In genomic region chr1:153976819-153977249, GRCh38 we compare ENCODE assay signal across 8 cellular contexts. TPM values are rescaled to one million over a fixed set of nuclear protein-coding genes. Genes with fewer than 3 reads are reported as not detected.
DNase-seq lines count a peak whose midpoint lies in the region; ATAC-seq, FAIRE-seq and TF ChIP-seq lines count a peak whose summit lies in the region.

No MANE protein-coding gene starts in this region.

- H3K27ac ChIP-seq in keratinocyte (ENCODE audit: control insufficient read depth, insufficient read depth, low read length) = peak overlapping the region; percentile 76
- peak overlapping the region; percentile 93 for H3K27ac ChIP-seq in suprapubic skin

- peak overlapping the region; percentile 98 for H3K4me2 ChIP-seq in keratinocyte (ENCODE audit: control insufficient read depth, extremely low read depth, insufficient read depth, low read depth, low read length)

- peak overlapping the region; percentile 90 for H2AFZ ChIP-seq in keratinocyte (ENCODE audit: control insufficient read depth, low read length)

- H3K9me3 Mint-ChIP-seq in T-helper 1 cell treated with Interleukin-12 subunit alpha and Interleukin-12 subunit beta and Interleukin-4 antibody, amounts not matched to agents 30 μg/mL and 1 μg/mL, for 36 hours = no peaks in the 10 kb centered on the region
- H3K9me3 Mint-ChIP-seq in activated naive CD8-positive, alpha-beta T cell treated with anti-CD3 and anti-CD28 coated beads, Interleukin-2, amount 10 ng/mL, durations not matched to agents 7 days and 5 days = no peaks in the 10 kb centered on the region

- peak overlapping the region; percentile 97 for H3K4me3 Mint-ChIP-seq in T-helper 1 cell treated with Interleukin-12 subunit alpha and Interleukin-12 subunit beta and Interleukin-4 antibody, amounts not matched to agents 30 μg/mL and 1 μg/mL, for 36 hours
- peak overlapping the region; percentile 97 for H3K4me3 Mint-ChIP-seq in activated naive CD8-positive, alpha-beta T cell treated with anti-CD3 and anti-CD28 coated beads, Interleukin-2, amount 10 ng/mL, durations not matched to agents 7 days and 5 days

- in situ Hi-C loops in ACHN (cut with HindIII; ENCODE audit: low pct_ligation_motif_present, low pct_unique_long_range_greater_than_20kb, low sequenced_read_pairs) = no loop called here

- dilution Hi-C loops in keratinocyte (cut with MboI; ENCODE audit: extremely low pct_ligation_motif_present, low sequenced_read_pairs) = no loop called here

- H3K4me1 Mint-ChIP-seq in T-helper 1 cell treated with Interleukin-12 subunit alpha and Interleukin-12 subunit beta and Interleukin-4 antibody, amounts not matched to agents 30 μg/mL and 1 μg/mL, for 36 hours (ENCODE audit: low read depth) = peaks cover 35% of the 10 kb centered on the region
- H3K4me1 Mint-ChIP-seq in activated naive CD8-positive, alpha-beta T cell treated with anti-CD3 and anti-CD28 coated beads, Interleukin-2, amount 10 ng/mL, durations not matched to agents 7 days and 5 days = peaks cover 48% of the 10 kb centered on the region

- no peak for TF ChIP-seq EP300 in suprapubic skin (IDR thresholded peaks at IDR 0.05)

- peaks cover 16% of the 10 kb centered on the region for H3K79me2 ChIP-seq in keratinocyte (ENCODE audit: control insufficient read depth, insufficient read depth, low read length)

- peak overlapping the region; percentile 93 for H3K27ac Mint-ChIP-seq in T-helper 1 cell treated with Interleukin-12 subunit alpha and Interleukin-12 subunit beta and Interleukin-4 antibody, amounts not matched to agents 30 μg/mL and 1 μg/mL, for 36 hours
- peak overlapping the region; percentile 93 for H3K27ac Mint-ChIP-seq in activated naive CD8-positive, alpha-beta T cell treated with anti-CD3 and anti-CD28 coated beads, Interleukin-2, amount 10 ng/mL, durations not matched to agents 7 days and 5 days

- no peak for ATAC-seq in activated naive CD8-positive, alpha-beta T cell treated with anti-CD3 and anti-CD28 coated beads, Interleukin-2, amount 10 ng/mL, durations not matched to agents 7 days and 5 days (ENCODE audit: low read depth)
- ATAC-seq in HG03095 (IDR thresholded peaks at IDR 0.05; ENCODE audit: unreplicated experiment) = no peak

- peak overlapping the region; percentile 91 to 98 (median 95) for H3K4me3 ChIP-seq in keratinocyte (ENCODE audit: control insufficient read depth in 2 of 3, extremely low read depth in 1 of 3, insufficient read depth in 2 of 3, low read depth in 1 of 3, low read length in 3 of 3)
- peak overlapping the region; percentile 75 for H3K4me3 ChIP-seq in suprapubic skin

- TF ChIP-seq POLR2A in suprapubic skin (IDR thresholded peaks at IDR 0.05) = no peak

- H3K27me3 Mint-ChIP-seq in T-helper 1 cell treated with Interleukin-12 subunit alpha and Interleukin-12 subunit beta and Interleukin-4 antibody, amounts not matched to agents 30 μg/mL and 1 μg/mL, for 36 hours (ENCODE audit: low read depth) = no peaks in the 10 kb centered on the region
- H3K27me3 Mint-ChIP-seq in activated naive CD8-positive, alpha-beta T cell treated with anti-CD3 and anti-CD28 coated beads, Interleukin-2, amount 10 ng/mL, durations not matched to agents 7 days and 5 days = no peaks in the 10 kb centered on the region

- TF ChIP-seq CTCF in keratinocyte (optimal IDR thresholded peaks at IDR 0.05 in 1 of 3, IDR thresholded peaks at IDR 0.05 in 1 of 3, conservative IDR thresholded peaks at IDR 0.05 in 1 of 3; ENCODE audit: extremely low read depth in 1 of 3, insufficient read depth in 2 of 3, low read length in 3 of 3) = no peak
- TF ChIP-seq CTCF in suprapubic skin (IDR thresholded peaks at IDR 0.05) = no peak

- H4K20me1 ChIP-seq in keratinocyte (ENCODE audit: control insufficient read depth, extremely low read depth, insufficient read depth, low read length) = no peaks in the 10 kb centered on the region

- peak overlapping the region; percentile 91 for H3K9ac ChIP-seq in keratinocyte (ENCODE audit: control insufficient read depth, extremely low read depth, insufficient read depth, low read length)

- no peak for FAIRE-seq in keratinocyte (lab: Jason Lieb, UNC)

- peaks cover 39% of the 10 kb centered on the region for H3K36me3 Mint-ChIP-seq in T-helper 1 cell treated with Interleukin-12 subunit alpha and Interleukin-12 subunit beta and Interleukin-4 antibody, amounts not matched to agents 30 μg/mL and 1 μg/mL, for 36 hours (ENCODE audit: low read depth)
- peaks cover 21% of the 10 kb centered on the region for H3K36me3 Mint-ChIP-seq in activated naive CD8-positive, alpha-beta T cell treated with anti-CD3 and anti-CD28 coated beads, Interleukin-2, amount 10 ng/mL, durations not matched to agents 7 days and 5 days

- peaks cover 7 to 24% of the 10 kb centered on the region in 2 experiments for H3K36me3 ChIP-seq in keratinocyte (ENCODE audit: control insufficient read depth in 2 of 2, extremely low read depth in 1 of 2, insufficient read depth in 2 of 2, low read length in 2 of 2)
- H3K36me3 ChIP-seq in suprapubic skin = peaks cover 38% of the 10 kb centered on the region

- H3K27me3 ChIP-seq in keratinocyte (ENCODE audit: control insufficient read depth, extremely low read depth, insufficient read depth, low read length) (no peaks in the 10 kb centered on the region), suprapubic skin (no peaks in the 10 kb centered on the region)

- peaks cover 13% of the 10 kb centered on the region for H3K4me1 ChIP-seq in keratinocyte (ENCODE audit: control insufficient read depth, extremely low read depth, insufficient read depth, low read length)
- peaks cover 21% of the 10 kb centered on the region for H3K4me1 ChIP-seq in suprapubic skin

- no peaks in the 10 kb centered on the region for H3K9me1 ChIP-seq in keratinocyte (ENCODE audit: control insufficient read depth, extremely low read depth, insufficient read depth, low read length)

- H3K9me3 ChIP-seq in keratinocyte (ENCODE audit: control insufficient read depth, low read depth, low read length) = no peaks in the 10 kb centered on the region
- no peaks in the 10 kb centered on the region for H3K9me3 ChIP-seq in suprapubic skin

- DNase-seq in T-helper 1 cell (no peak), keratinocyte (ENCODE audit: low read depth, low spot score) (no peak), suprapubic skin (ENCODE audit: low spot score in 2 of 2) (no peak), DMS79 treated with DMSO at 0.1 percent for 48 hours (lab: John Stamatoyannopoulos, UW) (no peak), ACHN (no peak)
- DNase-seq in activated naive CD8-positive, alpha-beta T cell treated with anti-CD3 and anti-CD28 coated beads, Interleukin-2, amount 10 ng/mL, durations not matched to agents 7 days and 5 days = no peak

- 0% methylated on average over 14 of the region's 16 CpGs for WGBS in suprapubic skin

- POLR2A ChIA-PET in activated naive CD8-positive, alpha-beta T cell treated with anti-CD3 and anti-CD28 coated beads, Interleukin-2, amount 10 ng/mL, durations not matched to agents 7 days and 5 days (lab: Charles Lee) = interaction anchor here (0.6 to 5.2 kb wide), 17 partner anchors 9 to 349 kb away, joined by 3 to 100 read pairs (median 8); partner anchors contain the start of genes CHTOP, CREB3L4, CRTC2 and DENND4B

RNA-seq across cellular contexts. Expression of gene JTB, which starts 0.6 kb away (rescaled TPM):
- 100 to 1,000 TPM; 118 TPM for total RNA-seq in activated naive CD8-positive, alpha-beta T cell treated with anti-CD3 and anti-CD28 coated beads, Interleukin-2, amount 10 ng/mL, durations not matched to agents 7 days and 5 days
- 71.7 to 86.8 TPM (median 83.4 TPM) in 3 replicates for polyA plus RNA-seq in keratinocyte
- 52.8 TPM for polyA plus RNA-seq in keratinocyte (2011; ENCODE audit: low read depth)
- polyA plus RNA-seq in keratinocyte (2011; cell fraction: cytosol; rRNA removed) = 98.1 and 102 TPM in 2 replicates
- 35.9 and 40.4 TPM in 2 replicates for polyA plus RNA-seq in keratinocyte (2011; cell fraction: nucleus; rRNA removed)
- 65.4 and 103 TPM in 2 replicates for polyA plus RNA-seq in keratinocyte (2012; ENCODE audit: low replicate concordance)
- polyA minus RNA-seq in keratinocyte = 20.1 to 29.2 TPM (median 27.0 TPM) in 3 replicates
- 36.1 TPM for polyA minus RNA-seq in keratinocyte (2011; cell fraction: cytosol; rRNA and poly(A)+ RNA removed)
- 8.3 and 8.6 TPM in 2 replicates for polyA minus RNA-seq in keratinocyte (2011; cell fraction: nucleus; rRNA and poly(A)+ RNA removed)
- 100 to 1,000 TPM; 145 to 213 (median 182) TPM for total RNA-seq in suprapubic skin

RNA-seq across cellular contexts. Expression of gene CREB3L4, which starts 9.1 kb away (rescaled TPM):
- 10 to 100 TPM in 1 of 2 experiments, 1 to 10 TPM in 1; 8.2 to 10.0 TPM for total RNA-seq in activated naive CD8-positive, alpha-beta T cell treated with anti-CD3 and anti-CD28 coated beads, Interleukin-2, amount 10 ng/mL, durations not matched to agents 7 days and 5 days
- polyA plus RNA-seq in keratinocyte = 6.0 to 6.3 TPM (median 6.2 TPM) in 3 replicates
- 0.94 TPM for polyA plus RNA-seq in keratinocyte (2011; ENCODE audit: low read depth)
- polyA plus RNA-seq in keratinocyte (2011; cell fraction: cytosol; rRNA removed) = 4.0 and 4.2 TPM in 2 replicates
- 8.2 and 12.0 TPM in 2 replicates for polyA plus RNA-seq in keratinocyte (2011; cell fraction: nucleus; rRNA removed)
- polyA plus RNA-seq in keratinocyte (2012; ENCODE audit: low replicate concordance) = 4.9 and 5.7 TPM in 2 replicates
- 5.4 to 8.3 TPM (median 7.0 TPM) in 3 replicates for polyA minus RNA-seq in keratinocyte
- 4.0 TPM for polyA minus RNA-seq in keratinocyte (2011; cell fraction: cytosol; rRNA and poly(A)+ RNA removed)
- 2.5 and 3.1 TPM in 2 replicates for polyA minus RNA-seq in keratinocyte (2011; cell fraction: nucleus; rRNA and poly(A)+ RNA removed)
- total RNA-seq in suprapubic skin = 10 to 100 TPM; 16.6 to 41.0 (median 20.3) TPM

RNA-seq across cellular contexts. Expression of gene RAB13, which starts 9.3 kb away (rescaled TPM):
- total RNA-seq in activated naive CD8-positive, alpha-beta T cell treated with anti-CD3 and anti-CD28 coated beads, Interleukin-2, amount 10 ng/mL, durations not matched to agents 7 days and 5 days = 1 to 10 TPM; 7.5 to 8.0 TPM
- 38.3 to 87.1 TPM (median 69.8 TPM) in 3 replicates for polyA plus RNA-seq in keratinocyte
- 75.1 TPM for polyA plus RNA-seq in keratinocyte (2011; ENCODE audit: low read depth)
- polyA plus RNA-seq in keratinocyte (2011; cell fraction: cytosol; rRNA removed) = 93.3 and 125 TPM in 2 replicates
- polyA plus RNA-seq in keratinocyte (2011; cell fraction: nucleus; rRNA removed) = 38.7 and 47.1 TPM in 2 replicates
- 94.4 and 138 TPM in 2 replicates for polyA plus RNA-seq in keratinocyte (2012; ENCODE audit: low replicate concordance)
- polyA minus RNA-seq in keratinocyte = 15.9 to 43.3 TPM (median 29.1 TPM) in 3 replicates
- 37.4 TPM for polyA minus RNA-seq in keratinocyte (2011; cell fraction: cytosol; rRNA and poly(A)+ RNA removed)
- 7.5 and 14.7 TPM in 2 replicates for polyA minus RNA-seq in keratinocyte (2011; cell fraction: nucleus; rRNA and poly(A)+ RNA removed)
- total RNA-seq in suprapubic skin = 10 to 100 TPM; 13.5 to 26.3 (median 23.4) TPM

RNA-seq across cellular contexts. Expression of gene SLC39A1, which starts 13.5 kb away (rescaled TPM):
- 10 to 100 TPM; 29.6 to 31.1 TPM for total RNA-seq in activated naive CD8-positive, alpha-beta T cell treated with anti-CD3 and anti-CD28 coated beads, Interleukin-2, amount 10 ng/mL, durations not matched to agents 7 days and 5 days
- polyA plus RNA-seq in keratinocyte = 68.4 to 83.6 TPM (median 68.5 TPM) in 3 replicates
- 10.7 TPM for polyA plus RNA-seq in keratinocyte (2011; ENCODE audit: low read depth)
- 60.7 and 69.5 TPM in 2 replicates for polyA plus RNA-seq in keratinocyte (2011; cell fraction: cytosol; rRNA removed)
- 78.5 and 94.4 TPM in 2 replicates for polyA plus RNA-seq in keratinocyte (2011; cell fraction: nucleus; rRNA removed)
- 50.0 and 85.3 TPM in 2 replicates for polyA plus RNA-seq in keratinocyte (2012; ENCODE audit: low replicate concordance)
- 78.3 to 81.8 TPM (median 78.9 TPM) in 3 replicates for polyA minus RNA-seq in keratinocyte
- polyA minus RNA-seq in keratinocyte (2011; cell fraction: cytosol; rRNA and poly(A)+ RNA removed) = 80.0 TPM
- polyA minus RNA-seq in keratinocyte (2011; cell fraction: nucleus; rRNA and poly(A)+ RNA removed) = 40.9 and 53.5 TPM in 2 replicates
- total RNA-seq in suprapubic skin = 10 to 100 TPM; 60.0 to 79.5 (median 69.6) TPM

RNA-seq across cellular contexts. Expression of gene RPS27, which starts 13.7 kb away (rescaled TPM):
- 1,000 to 10,000 TPM; 3,346 to 3,734 TPM for total RNA-seq in activated naive CD8-positive, alpha-beta T cell treated with anti-CD3 and anti-CD28 coated beads, Interleukin-2, amount 10 ng/mL, durations not matched to agents 7 days and 5 days
- polyA plus RNA-seq in keratinocyte = 3,237 to 6,680 TPM (median 5,112 TPM) in 3 replicates
- polyA plus RNA-seq in keratinocyte (2011; ENCODE audit: low read depth) = 531 TPM
- polyA plus RNA-seq in keratinocyte (2011; cell fraction: cytosol; rRNA removed) = 5,198 and 6,916 TPM in 2 replicates
- 995 and 1,226 TPM in 2 replicates for polyA plus RNA-seq in keratinocyte (2011; cell fraction: nucleus; rRNA removed)
- 4,087 and 7,239 TPM in 2 replicates for polyA plus RNA-seq in keratinocyte (2012; ENCODE audit: low replicate concordance)
- 533 to 882 TPM (median 763 TPM) in 3 replicates for polyA minus RNA-seq in keratinocyte
- 507 TPM for polyA minus RNA-seq in keratinocyte (2011; cell fraction: cytosol; rRNA and poly(A)+ RNA removed)
- 210 and 220 TPM in 2 replicates for polyA minus RNA-seq in keratinocyte (2011; cell fraction: nucleus; rRNA and poly(A)+ RNA removed)
- total RNA-seq in suprapubic skin = 1,000 to 10,000 TPM; 1,261 to 3,096 (median 2,718) TPM
